21 cellular contexts compared by ENCODE assay signal in the genomic region with DNA sequence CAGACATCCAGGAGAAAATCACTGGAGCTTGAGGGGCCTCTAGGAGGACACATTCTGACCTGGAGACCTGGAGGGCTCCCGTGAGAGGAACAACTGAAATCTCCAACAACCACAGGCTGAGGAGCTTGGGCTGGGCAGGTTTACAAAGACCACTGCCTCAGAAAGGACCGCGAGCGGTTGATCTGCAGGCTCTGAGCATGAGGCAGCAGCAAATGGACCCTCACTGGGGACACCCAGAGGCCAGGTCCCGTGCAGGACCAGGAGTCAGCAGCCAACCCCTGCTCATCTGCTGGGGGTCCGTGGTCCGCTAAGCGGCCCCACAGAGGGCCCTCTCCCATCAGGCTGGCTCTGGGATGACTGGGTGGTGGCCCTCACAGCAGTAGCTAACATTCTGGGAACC.
"Had no signal": no experiment of that assay in that cellular context is flagged by ENCODE, and none has a peak within 500 bp of the region (broad histone marks: within the 10 kb centered on the region; RNA-seq: fewer than 3 reads in every experiment).

No MANE protein-coding gene starts in this region.

- H3K36me3 ChIP-seq: MG63, SJSA1 had no signal

- DNase-seq: KBM-7, MG63, NCI-H1092, NCI-H1105 treated with DMSO at 0.1 percent for 48 hours, NCI-H1417 treated with DMSO at 0.1 percent for 48 hours, NCI-H146, NCI-H1694 treated with DMSO at 0.1 percent for 48 hours, NCI-H1930, NCI-H2081, NCI-H2107, NCI-H226, NCI-H446, NCI-H510A, NCI-H524 treated with DMSO at 0.1 percent for 48 hours, NCI-H69, NCI-H774, Right ventricle myocardium superior, RPMI8226, SIG-M5 had no signal

- H3K27ac ChIP-seq: SJSA1, SK-N-MC had no signal

- H3K4me3 ChIP-seq: MG63, SJSA1, SK-N-MC had no signal

- H3K9me3 ChIP-seq: MG63, SJSA1 had no signal

- H3K27me3 ChIP-seq: MG63, SJSA1 had no signal

- H3K4me1 ChIP-seq: SJSA1 had no signal
